8 cellular contexts compared by ENCODE assay signal in genomic region chr9:113309204-113309813, GRCh38. TPM values are rescaled to one million over a fixed set of nuclear protein-coding genes. Genes with fewer than 3 reads are reported as not detected.
DNase-seq lines count a peak whose midpoint lies in the region; ATAC-seq and TF ChIP-seq lines count a peak whose summit lies in the region.

No MANE protein-coding gene starts in this region.

- DNase-seq in ACHN (peak; percentile 45), ELR (ENCODE audit: low read depth) (peak; percentile 70), NCI-H2029 treated with DMSO at 0.1 percent for 48 hours (lab: John Stamatoyannopoulos, UW) (peak; percentile 11), hepatic stellate cell (ENCODE audit: low spot score) (peak; percentile 40), thoracic aorta (ENCODE audit: low spot score) (no peak)
- DNase-seq in activated naive CD8-positive, alpha-beta T cell treated with anti-CD3 and anti-CD28 coated beads, Interleukin-2, amount 50 U/mL, for 24 hours, result peak; percentile 15

- H3K36me3 Mint-ChIP-seq in activated naive CD8-positive, alpha-beta T cell treated with anti-CD3 and anti-CD28 coated beads, Interleukin-2, amount 50 U/mL, for 24 hours (ENCODE audit: low read depth), result no peaks in the 10 kb centered on the region

- H3K4me3 ChIP-seq in thoracic aorta, result no peak overlapping the region

- H3K27ac Mint-ChIP-seq in activated naive CD8-positive, alpha-beta T cell treated with anti-CD3 and anti-CD28 coated beads, Interleukin-2, amount 50 U/mL, for 24 hours, result no peak overlapping the region

- no peaks in the 10 kb centered on the region for H3K9me3 ChIP-seq in thoracic aorta

- H3K4me1 ChIP-seq in thoracic aorta (ENCODE audit: control insufficient read depth in 1 of 2, low read depth in 2 of 2), result no peaks in the 10 kb centered on the region

- no peak overlapping the region for H3K4me3 Mint-ChIP-seq in activated naive CD8-positive, alpha-beta T cell treated with anti-CD3 and anti-CD28 coated beads, Interleukin-2, amount 50 U/mL, for 24 hours

- no peaks in the 10 kb centered on the region for H3K27me3 ChIP-seq in thoracic aorta (replicated peaks; ENCODE audit: insufficient read depth)

- H3K4me1 Mint-ChIP-seq in activated naive CD8-positive, alpha-beta T cell treated with anti-CD3 and anti-CD28 coated beads, Interleukin-2, amount 50 U/mL, for 24 hours, result no peaks in the 10 kb centered on the region

- TF ChIP-seq CTCF in thoracic aorta (IDR thresholded peaks at IDR 0.05), result peak; percentile 39

- H3K27me3 Mint-ChIP-seq in activated naive CD8-positive, alpha-beta T cell treated with anti-CD3 and anti-CD28 coated beads, Interleukin-2, amount 50 U/mL, for 24 hours, result no peaks in the 10 kb centered on the region

- H3K36me3 ChIP-seq in thoracic aorta, result no peaks in the 10 kb centered on the region

- no peak for ATAC-seq in activated naive CD8-positive, alpha-beta T cell treated with anti-CD3 and anti-CD28 coated beads, Interleukin-2, amount 50 U/mL, for 24 hours
- ATAC-seq in thoracic aorta (ENCODE audit: insufficient number of reproducible peaks, low FRiP score, low read depth) (no peak), GM18870 (IDR thresholded peaks at IDR 0.05; ENCODE audit: unreplicated experiment) (no peak), HG02870 (IDR thresholded peaks at IDR 0.05; ENCODE audit: unreplicated experiment) (no peak)

- no peaks in the 10 kb centered on the region for H3K9me3 Mint-ChIP-seq in activated naive CD8-positive, alpha-beta T cell treated with anti-CD3 and anti-CD28 coated beads, Interleukin-2, amount 50 U/mL, for 24 hours

- in situ Hi-C loops in ACHN (cut with HindIII; ENCODE audit: low pct_ligation_motif_present, low pct_unique_long_range_greater_than_20kb, low sequenced_read_pairs), result no loop called here

- H3K27ac ChIP-seq in thoracic aorta, result no peak overlapping the region

RNA-seq across cellular contexts. Expression of gene RNF183, which starts 6.1 kb away (rescaled TPM):
- total RNA-seq in thoracic aorta, result not detected

RNA-seq across cellular contexts. Expression of gene WDR31, which starts 30.8 kb away (rescaled TPM):
- total RNA-seq in thoracic aorta, result 1 to 10 TPM; 2.4 to 5.4 TPM

RNA-seq across cellular contexts. Expression of gene PRPF4, which starts 33.9 kb away (rescaled TPM):
- total RNA-seq in thoracic aorta, result 10 to 100 TPM; 20.6 to 23.6 TPM

RNA-seq across cellular contexts. Expression of gene CDC26, which starts 33.9 kb away (rescaled TPM):
- 10 to 100 TPM; 18.4 to 18.6 TPM for total RNA-seq in thoracic aorta

RNA-seq across cellular contexts. Expression of gene BSPRY, which starts 40.0 kb away (rescaled TPM):
- under 1 TPM in 1 of 2 donors, not detected in 1; 0.14 TPM for total RNA-seq in thoracic aorta
